ENCODE assay signal across 15 cellular contexts in genomic region chr7:48091506-48092433, GRCh38. TPM values are rescaled to one million over a fixed set of nuclear protein-coding genes. Genes with fewer than 3 reads are reported as not detected.
A peak's percentile ranks its signal among the peaks of the same experiment; 100 is the strongest.
DNase-seq lines count a peak whose midpoint lies in the region; ATAC-seq and TF ChIP-seq lines count a peak whose summit lies in the region.
"Had no signal": no experiment of that assay in that cellular context is flagged by ENCODE, and none has a peak within 500 bp of the region (broad histone marks: within the 10 kb centered on the region; RNA-seq: fewer than 3 reads in every experiment).

No MANE protein-coding gene starts in this region.

- peaks cover 67% of the 10 kb centered on the region for H3K36me3 Mint-ChIP-seq in activated naive CD4-positive, alpha-beta T cell treated with anti-CD3 and anti-CD28 coated beads, Interleukin-2, amount 10 ng/mL, durations not matched to agents 7 days and 5 days
- peaks cover 33 to 50% of the 10 kb centered on the region in 2 donors for H3K36me3 Mint-ChIP-seq in activated naive CD4-positive, alpha-beta T cell treated with anti-CD3 and anti-CD28 coated beads, Interleukin-2, amount 50 U/mL, for 72 hours
- peaks cover 68% of the 10 kb centered on the region for H3K36me3 Mint-ChIP-seq in activated CD8-positive, alpha-beta T cell treated with anti-CD3 and anti-CD28 coated beads for 36 hours (ENCODE audit: low read depth)

- CTCF ChIA-PET in activated naive CD4-positive, alpha-beta T cell treated with anti-CD3 and anti-CD28 coated beads, Interleukin-2, amount 10 ng/mL, durations not matched to agents 7 days and 5 days (lab: Charles Lee): interaction anchor here (1.1 to 1.5 kb wide), 2 partner anchors 18 to 57 kb away, joined by 3 read pairs; partner anchors contain the start of gene C7orf57
- CTCF ChIA-PET in activated CD8-positive, alpha-beta T cell treated with anti-CD3 and anti-CD28 coated beads for 36 hours (lab: Charles Lee): interaction anchor here (0.9 kb wide), 1 partner anchor 11 kb away, joined by 3 read pairs; no protein-coding TSS in a partner anchor

- H3K4me3 Mint-ChIP-seq in activated naive CD4-positive, alpha-beta T cell treated with anti-CD3 and anti-CD28 coated beads, Interleukin-2, amount 10 ng/mL, durations not matched to agents 7 days and 5 days: peak overlapping the region; percentile 93
- peak overlapping the region; percentile 81 for H3K4me3 Mint-ChIP-seq in activated CD8-positive, alpha-beta T cell treated with anti-CD3 and anti-CD28 coated beads for 36 hours
- H3K4me3 Mint-ChIP-seq: stimulated activated memory B cell treated with anti-CD40 and anti-IgM and Interleukin-4, amounts not matched to agents 10 μg/mL and 1 μg/mL and 100 μg/mL, for 72 hours had no signal

- H3K9me3 ChIP-seq in esophagus squamous epithelium (no peaks in the 10 kb centered on the region), spleen (no peaks in the 10 kb centered on the region)

- H3K27ac ChIP-seq in esophagus squamous epithelium: peak overlapping the region; percentile 3 to 31 (median 18)
- peak overlapping the region in 4 of 8 donors; percentile 16 to 93 (median 76) for H3K27ac ChIP-seq in spleen

- no peak for ATAC-seq in activated naive CD4-positive, alpha-beta T cell treated with anti-CD3 and anti-CD28 coated beads, Interleukin-2, amount 50 U/mL, for 72 hours
- ATAC-seq in activated CD8-positive, alpha-beta T cell treated with anti-CD3 and anti-CD28 coated beads for 36 hours: no peak
- ATAC-seq: activated CD4-positive, CD25-positive, alpha-beta regulatory T cell treated with anti-CD3 and anti-CD28 coated beads, Interleukin-2, amount 50 U/mL, for 24 hours; SK-N-SH treated with all-trans-retinoic acid at 6 μM for 48 hours; stimulated activated memory B cell treated with anti-CD40 and anti-IgM and Interleukin-4, amounts not matched to agents 10 μg/mL and 1 μg/mL and 100 μg/mL, for 72 hours had no signal

- 76 to 84% methylated on average over 8 to 9 of the region's 10 CpGs for WGBS in esophagus squamous epithelium, 2 donors
- 78 to 86% (median 79%) methylated on average over 10 of the region's 10 CpGs for WGBS in spleen, 5 donors

- no peaks in the 10 kb centered on the region for H3K27me3 Mint-ChIP-seq in activated naive CD4-positive, alpha-beta T cell treated with anti-CD3 and anti-CD28 coated beads, Interleukin-2, amount 10 ng/mL, durations not matched to agents 7 days and 5 days
- no peaks in the 10 kb centered on the region for H3K27me3 Mint-ChIP-seq in activated CD8-positive, alpha-beta T cell treated with anti-CD3 and anti-CD28 coated beads for 36 hours
- H3K27me3 Mint-ChIP-seq: stimulated activated memory B cell treated with anti-CD40 and anti-IgM and Interleukin-4, amounts not matched to agents 10 μg/mL and 1 μg/mL and 100 μg/mL, for 72 hours had no signal

- POLR2A ChIA-PET in activated CD8-positive, alpha-beta T cell treated with anti-CD3 and anti-CD28 coated beads for 36 hours (lab: Charles Lee): no interaction called here

- TF ChIP-seq CTCF in activated CD8-positive, alpha-beta T cell treated with anti-CD3 and anti-CD28 coated beads for 36 hours (IDR thresholded peaks at IDR 0.05): no peak
- TF ChIP-seq CTCF in esophagus squamous epithelium (IDR thresholded peaks at IDR 0.05) (no peak), spleen (IDR thresholded peaks at IDR 0.05 in 8 of 11, conservative IDR thresholded peaks at IDR 0.05 in 3 of 11) (no peak)

- no peak for TF ChIP-seq POLR2A in esophagus squamous epithelium (IDR thresholded peaks at IDR 0.05)
- no peak for TF ChIP-seq POLR2A in spleen (IDR thresholded peaks at IDR 0.05)

- peak overlapping the region; percentile 71 for H3K27ac Mint-ChIP-seq in activated naive CD4-positive, alpha-beta T cell treated with anti-CD3 and anti-CD28 coated beads, Interleukin-2, amount 10 ng/mL, durations not matched to agents 7 days and 5 days
- H3K27ac Mint-ChIP-seq in activated naive CD4-positive, alpha-beta T cell treated with anti-CD3 and anti-CD28 coated beads, Interleukin-2, amount 50 U/mL, for 72 hours: peak overlapping the region in 1 of 2 donors; percentile 72
- H3K27ac Mint-ChIP-seq in activated CD8-positive, alpha-beta T cell treated with anti-CD3 and anti-CD28 coated beads for 36 hours: peak overlapping the region; percentile 18
- H3K27ac Mint-ChIP-seq: stimulated activated memory B cell treated with anti-CD40 and anti-IgM and Interleukin-4, amounts not matched to agents 10 μg/mL and 1 μg/mL and 100 μg/mL, for 72 hours had no signal

- H3K9me3 Mint-ChIP-seq in activated naive CD4-positive, alpha-beta T cell treated with anti-CD3 and anti-CD28 coated beads, Interleukin-2, amount 10 ng/mL, durations not matched to agents 7 days and 5 days: no peaks in the 10 kb centered on the region
- no peaks in the 10 kb centered on the region for H3K9me3 Mint-ChIP-seq in activated naive CD4-positive, alpha-beta T cell treated with anti-CD3 and anti-CD28 coated beads, Interleukin-2, amount 50 U/mL, for 72 hours
- no peaks in the 10 kb centered on the region for H3K9me3 Mint-ChIP-seq in activated CD8-positive, alpha-beta T cell treated with anti-CD3 and anti-CD28 coated beads for 36 hours
- H3K9me3 Mint-ChIP-seq: stimulated activated memory B cell treated with anti-CD40 and anti-IgM and Interleukin-4, amounts not matched to agents 10 μg/mL and 1 μg/mL and 100 μg/mL, for 72 hours had no signal

- peaks cover 5 to 64% (median 6%) of the 10 kb centered on the region in 3 donors for H3K36me3 ChIP-seq in esophagus squamous epithelium
- peaks cover 0 to 69% (median 22%) of the 10 kb centered on the region in 6 donors for H3K36me3 ChIP-seq in spleen

- peak overlapping the region in 2 of 4 donors; percentile 3 to 5 for H3K4me3 ChIP-seq in esophagus squamous epithelium
- H3K4me3 ChIP-seq in spleen: peak overlapping the region in 2 of 8 donors; percentile 9 to 84

- H3K4me1 ChIP-seq in esophagus squamous epithelium: peaks cover 14 to 92% (median 59%) of the 10 kb centered on the region in 3 donors
- H3K4me1 ChIP-seq in spleen: peaks cover 18 to 95% (median 74%) of the 10 kb centered on the region in 6 donors

- H3K27me3 ChIP-seq in esophagus squamous epithelium (no peaks in the 10 kb centered on the region), spleen (replicated peaks in 1 of 7) (no peaks in the 10 kb centered on the region)

- peaks cover 79% of the 10 kb centered on the region for H3K4me1 Mint-ChIP-seq in activated naive CD4-positive, alpha-beta T cell treated with anti-CD3 and anti-CD28 coated beads, Interleukin-2, amount 10 ng/mL, durations not matched to agents 7 days and 5 days
- peaks cover 60% of the 10 kb centered on the region for H3K4me1 Mint-ChIP-seq in activated CD8-positive, alpha-beta T cell treated with anti-CD3 and anti-CD28 coated beads for 36 hours (ENCODE audit: low read depth)

- DNase-seq in activated naive CD4-positive, alpha-beta T cell treated with anti-CD3 and anti-CD28 coated beads, Interleukin-2, amount 10 ng/mL, durations not matched to agents 7 days and 5 days: no peak
- DNase-seq in activated naive CD4-positive, alpha-beta T cell treated with anti-CD3 and anti-CD28 coated beads, Interleukin-2, amount 50 U/mL, for 72 hours (ENCODE audit: low spot score in 2 of 2): no peak
- DNase-seq in activated CD8-positive, alpha-beta T cell treated with anti-CD3 and anti-CD28 coated beads for 36 hours: no peak
- DNase-seq in esophagus squamous epithelium (lab: John Stamatoyannopoulos, UW) (no peak), spleen (peak; percentile 61), SK-N-DZ (ENCODE audit: low spot score) (no peak), globus pallidus (ENCODE audit: low spot score) (no peak), AG20443 (ENCODE audit: low spot score) (no peak)
- DNase-seq: DND-41; NCI-H146; NCI-H774; stimulated activated CD4-positive, alpha-beta T cell treated with anti-CD3 and anti-CD28 coated beads, Interleukin-4, amount 100 ng/mL, for 1 hour had no signal

- intact Hi-C loops in activated CD8-positive, alpha-beta T cell treated with anti-CD3 and anti-CD28 coated beads for 36 hours (cut with micrococcal nuclease): no loop called here
- intact Hi-C loops in esophagus squamous epithelium (cut with DNase I): no loop called here
- intact Hi-C loops in spleen (cut with DNase I; ENCODE audit: low total_unique reads): no loop called here

RNA-seq across cellular contexts. Expression of gene UPP1, which starts 2.7 kb away (rescaled TPM):
- total RNA-seq in activated naive CD4-positive, alpha-beta T cell treated with anti-CD3 and anti-CD28 coated beads, Interleukin-2, amount 50 U/mL, for 72 hours: 10 to 100 TPM; 20.0 to 50.1 TPM
- 10 to 100 TPM; 89.6 to 93.3 TPM for total RNA-seq in activated CD8-positive, alpha-beta T cell treated with anti-CD3 and anti-CD28 coated beads for 36 hours
- total RNA-seq in esophagus squamous epithelium: 100 to 1,000 TPM in 1 of 4 donors, 10 to 100 TPM in 3; 21.5 to 178 (median 49.6) TPM
- total RNA-seq in spleen: 10 to 100 TPM; 22.2 to 80.0 (median 54.4) TPM
- polyA plus RNA-seq in spleen: 10 to 100 TPM; 30.2 to 70.1 (median 56.3) TPM
- polyA plus RNA-seq in SK-N-DZ (2014; cell fraction: cytosol; rRNA removed): 2.9 and 3.5 TPM in 2 replicates
- polyA plus RNA-seq in SK-N-DZ (2014; cell fraction: nucleus; rRNA removed): 5.5 and 9.1 TPM in 2 replicates

RNA-seq across cellular contexts. Expression of gene C7orf57, which starts 56.4 kb away (rescaled TPM):
- under 1 TPM in 1 of 2 donors, not detected in 1; 0.25 TPM for total RNA-seq in activated naive CD4-positive, alpha-beta T cell treated with anti-CD3 and anti-CD28 coated beads, Interleukin-2, amount 50 U/mL, for 72 hours
- total RNA-seq in activated CD8-positive, alpha-beta T cell treated with anti-CD3 and anti-CD28 coated beads for 36 hours: under 1 TPM; 0.74 to 0.83 TPM
- total RNA-seq in esophagus squamous epithelium (1 to 10 TPM in 2 of 4 donors, under 1 TPM in 2; 0.57 to 2.3 (median 1.0) TPM), spleen (not detected)
- polyA plus RNA-seq in spleen: under 1 TPM in 1 of 3 donors, not detected in 2; 0.03 TPM
- polyA plus RNA-seq in SK-N-DZ (2014; cell fraction: cytosol; rRNA removed): not detected in 2 replicates
- 0.11 and 0.62 TPM in 2 replicates for polyA plus RNA-seq in SK-N-DZ (2014; cell fraction: nucleus; rRNA removed)
